In the genomic region with DNA sequence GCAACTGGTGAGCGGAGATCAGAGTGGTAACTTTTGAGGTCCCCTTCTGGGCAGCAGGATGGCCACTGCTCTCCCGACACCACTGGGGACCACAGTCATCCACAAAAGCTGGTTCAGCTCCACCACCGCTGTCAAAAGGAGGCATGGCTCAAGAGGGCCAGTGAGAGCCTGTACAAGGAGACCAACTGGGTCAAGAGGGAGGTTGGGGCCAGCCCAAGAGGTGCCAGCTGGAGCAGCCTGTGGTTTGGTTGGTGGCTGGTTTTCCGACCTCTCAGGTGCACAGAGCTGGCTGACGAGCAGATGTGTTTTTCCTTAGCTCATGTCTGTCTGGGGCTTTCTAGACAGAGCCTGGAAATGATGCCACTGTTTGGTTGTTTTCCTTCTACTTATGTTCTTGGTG, we compare ENCODE assay signal across 26 cellular contexts.
"Had no signal": no experiment of that assay in that cellular context is flagged by ENCODE, and none has a peak within 500 bp of the region (broad histone marks: within the 10 kb centered on the region; RNA-seq: fewer than 3 reads in every experiment).

No MANE protein-coding gene starts in this region.

- H3K27ac ChIP-seq: adrenal gland, body of pancreas, colonic mucosa, epithelial cell of prostate, esophagus squamous epithelium, gastroesophageal sphincter had no signal

- H3K36me3 Mint-ChIP-seq: activated CD4-positive, alpha-beta memory T cell treated with anti-CD3 and anti-CD28 coated beads for 36 hours; activated naive CD4-positive, alpha-beta T cell treated with anti-CD3 and anti-CD28 coated beads, Interleukin-2, amount 50 U/mL, for 24 hours; activated naive CD8-positive, alpha-beta T cell treated with anti-CD3 and anti-CD28 coated beads for 36 hours had no signal

- DNase-seq: activated CD4-positive, alpha-beta memory T cell treated with anti-CD3 and anti-CD28 coated beads for 36 hours; activated CD4-positive, alpha-beta T cell treated with anti-CD3 and anti-CD28 coated beads for 36 hours; activated CD4-positive, alpha-beta T cell treated with anti-CD3 and anti-CD28 coated beads, Interleukin-2, amount 10 ng/mL, durations not matched to agents 24 days and 14 days; activated CD4-positive, CD25-positive, alpha-beta regulatory T cell; activated CD4-positive, CD25-positive, alpha-beta regulatory T cell treated with anti-CD3 and anti-CD28 coated beads, Interleukin-2, amount 50 U/mL, for 72 hours; activated effector memory CD4-positive, alpha-beta T cell treated with anti-CD3 and anti-CD28 coated beads, Interleukin-2, amount 50 U/mL, for 16 hours; activated naive CD4-positive, alpha-beta T cell treated with anti-CD3 and anti-CD28 coated beads for 36 hours; activated naive CD8-positive, alpha-beta T cell treated with anti-CD3 and anti-CD28 coated beads for 36 hours; activated naive CD8-positive, alpha-beta T cell treated with anti-CD3 and anti-CD28 coated beads, Interleukin-2, amount 50 U/mL, for 24 hours; activated T-cell treated with anti-CD3 and anti-CD28 coated beads, Interleukin-2, amount 50 U/mL, for 48 hours; adrenal gland; amygdala; aorta; body of pancreas; caudate nucleus; cerebellar nuclear complex; colonic mucosa; effector CD8-positive, alpha-beta T cell; esophagus squamous epithelium; foreskin melanocyte; T-helper 2 cell had no signal

- ATAC-seq: activated CD4-positive, alpha-beta T cell treated with anti-CD3 and anti-CD28 coated beads for 36 hours; activated naive CD8-positive, alpha-beta T cell treated with anti-CD3 and anti-CD28 coated beads, Interleukin-2, amount 50 U/mL, for 24 hours; body of pancreas; gastroesophageal sphincter had no signal

- H3K4me1 Mint-ChIP-seq: activated CD4-positive, alpha-beta T cell treated with anti-CD3 and anti-CD28 coated beads for 36 hours had no signal

- H3K4me3 Mint-ChIP-seq: activated CD4-positive, alpha-beta memory T cell treated with anti-CD3 and anti-CD28 coated beads for 36 hours; activated CD4-positive, alpha-beta T cell treated with anti-CD3 and anti-CD28 coated beads for 36 hours; activated CD4-positive, alpha-beta T cell treated with anti-CD3 and anti-CD28 coated beads, Interleukin-2, amount 10 ng/mL, durations not matched to agents 24 days and 14 days; activated naive CD4-positive, alpha-beta T cell treated with anti-CD3 and anti-CD28 coated beads for 36 hours; activated naive CD4-positive, alpha-beta T cell treated with anti-CD3 and anti-CD28 coated beads, Interleukin-2, amount 50 U/mL, for 24 hours; activated naive CD8-positive, alpha-beta T cell treated with anti-CD3 and anti-CD28 coated beads for 36 hours; activated naive CD8-positive, alpha-beta T cell treated with anti-CD3 and anti-CD28 coated beads, Interleukin-2, amount 50 U/mL, for 24 hours; activated T-helper 1 cell treated with anti-CD3 and anti-CD28 coated beads, Interleukin-12 subunit alpha, Interleukin-12 subunit beta, Interleukin-2, Interleukin-4 antibody, amounts not matched to agents 30 ng/mL and 10 ng/mL and 1 ng/mL, durations not matched to agents 14 hours and 24 hours and 36 hours had no signal

- H3K9me3 ChIP-seq: adrenal gland, body of pancreas, colonic mucosa, esophagus squamous epithelium, gastroesophageal sphincter had no signal

- H3K27me3 Mint-ChIP-seq: activated CD4-positive, alpha-beta T cell treated with anti-CD3 and anti-CD28 coated beads for 36 hours; activated naive CD4-positive, alpha-beta T cell treated with anti-CD3 and anti-CD28 coated beads, Interleukin-2, amount 50 U/mL, for 24 hours had no signal

- H3K27ac Mint-ChIP-seq: activated CD4-positive, alpha-beta memory T cell treated with anti-CD3 and anti-CD28 coated beads for 36 hours; activated CD4-positive, alpha-beta T cell treated with anti-CD3 and anti-CD28 coated beads for 36 hours; activated CD4-positive, alpha-beta T cell treated with anti-CD3 and anti-CD28 coated beads, Interleukin-2, amount 10 ng/mL, durations not matched to agents 24 days and 14 days; activated naive CD4-positive, alpha-beta T cell treated with anti-CD3 and anti-CD28 coated beads for 36 hours; activated naive CD4-positive, alpha-beta T cell treated with anti-CD3 and anti-CD28 coated beads, Interleukin-2, amount 50 U/mL, for 24 hours; activated naive CD8-positive, alpha-beta T cell treated with anti-CD3 and anti-CD28 coated beads for 36 hours; activated naive CD8-positive, alpha-beta T cell treated with anti-CD3 and anti-CD28 coated beads, Interleukin-2, amount 50 U/mL, for 24 hours; activated T-helper 1 cell treated with anti-CD3 and anti-CD28 coated beads, Interleukin-12 subunit alpha, Interleukin-12 subunit beta, Interleukin-2, Interleukin-4 antibody, amounts not matched to agents 30 ng/mL and 10 ng/mL and 1 ng/mL, durations not matched to agents 14 hours and 24 hours and 36 hours; activated T-helper 2 cell treated with anti-CD3 and anti-CD28 coated beads, Interferon-gamma antibody, Interleukin-2, Interleukin-4, amounts not matched to agents 10 μg/mL and 5 μg/mL and 100 μg/mL, durations not matched to agents 14 hours and 24 hours and 36 hours had no signal

- H3K9me3 Mint-ChIP-seq: activated CD4-positive, alpha-beta memory T cell treated with anti-CD3 and anti-CD28 coated beads for 36 hours; activated CD4-positive, alpha-beta T cell treated with anti-CD3 and anti-CD28 coated beads, Interleukin-2, amount 10 ng/mL, durations not matched to agents 24 days and 14 days; activated naive CD4-positive, alpha-beta T cell treated with anti-CD3 and anti-CD28 coated beads for 36 hours; activated naive CD4-positive, alpha-beta T cell treated with anti-CD3 and anti-CD28 coated beads, Interleukin-2, amount 50 U/mL, for 24 hours; activated naive CD8-positive, alpha-beta T cell treated with anti-CD3 and anti-CD28 coated beads for 36 hours; activated naive CD8-positive, alpha-beta T cell treated with anti-CD3 and anti-CD28 coated beads, Interleukin-2, amount 50 U/mL, for 24 hours; activated T-helper 1 cell treated with anti-CD3 and anti-CD28 coated beads, Interleukin-12 subunit alpha, Interleukin-12 subunit beta, Interleukin-2, Interleukin-4 antibody, amounts not matched to agents 30 ng/mL and 10 ng/mL and 1 ng/mL, durations not matched to agents 14 hours and 24 hours and 36 hours; activated T-helper 2 cell treated with anti-CD3 and anti-CD28 coated beads, Interferon-gamma antibody, Interleukin-2, Interleukin-4, amounts not matched to agents 10 μg/mL and 5 μg/mL and 100 μg/mL, durations not matched to agents 14 hours and 24 hours and 36 hours had no signal

- H3K27me3 ChIP-seq: adrenal gland, body of pancreas, colonic mucosa, gastroesophageal sphincter had no signal

- H3K4me1 ChIP-seq: colonic mucosa, gastroesophageal sphincter had no signal

- H3K36me3 ChIP-seq: colonic mucosa, esophagus squamous epithelium, gastroesophageal sphincter had no signal

- H3K4me3 ChIP-seq: adrenal gland, body of pancreas, colonic mucosa, esophagus squamous epithelium, gastroesophageal sphincter had no signal
